ENCODE assay signal across 22 cellular contexts in the genomic region with DNA sequence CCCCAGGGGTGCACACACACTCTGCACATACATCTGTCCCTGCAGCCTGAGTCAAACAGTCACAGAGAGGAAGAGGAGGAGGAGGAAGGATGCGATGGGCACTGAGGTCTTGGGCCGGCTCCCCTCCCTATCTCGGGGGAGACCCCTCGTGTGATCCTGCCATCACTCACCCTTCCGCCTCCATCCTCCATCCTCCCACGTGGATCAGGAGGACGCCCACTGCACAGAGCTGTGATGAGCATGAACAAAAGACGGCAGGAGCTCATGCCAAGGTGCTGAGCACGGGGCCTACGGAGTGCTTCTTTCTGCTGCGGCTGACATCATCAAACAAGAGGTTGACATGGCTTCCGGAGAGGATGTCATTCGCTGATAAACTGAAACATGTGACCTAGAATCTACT.
DNase-seq lines count a peak whose midpoint lies in the region; ATAC-seq and TF ChIP-seq lines count a peak whose summit lies in the region.
"Had no signal": no experiment of that assay in that cellular context is flagged by ENCODE, and none has a peak within 500 bp of the region (broad histone marks: within the 10 kb centered on the region; RNA-seq: fewer than 3 reads in every experiment).

No MANE protein-coding gene starts in this region.

- no peak overlapping the region for H2BK12ac ChIP-seq in neuronal stem cell (ENCODE audit: low read length)

- H3K4me1 ChIP-seq in neuronal stem cell (ENCODE audit: control insufficient read depth in 2 of 2, insufficient read depth in 1 of 2, low read depth in 1 of 2, low read length in 2 of 2), result peaks cover 25 to 35% of the 10 kb centered on the region in 2 donors
- peaks cover 24 to 55% (median 40%) of the 10 kb centered on the region in 4 donors for H3K4me1 ChIP-seq in transverse colon

- no peak overlapping the region for H3K23ac ChIP-seq in neuronal stem cell (ENCODE audit: low read depth, low read length, poor library complexity)

- H3K4me2 ChIP-seq in neuronal stem cell (ENCODE audit: insufficient read depth, low read length, poor library complexity, severe bottlenecking), result no peak overlapping the region
- H3K4me2 ChIP-seq: SK-N-SH had no signal

- in situ Hi-C loops in transverse colon (cut with MboI; ENCODE audit: low pct_ligation_motif_present in 1 of 4, low pct_unique_long_range_greater_than_20kb in 1 of 4, low sequenced_read_pairs in 3 of 4), result no loop called here

- no peaks in the 10 kb centered on the region for H3K27me3 ChIP-seq in dorsolateral prefrontal cortex
- H3K27me3 ChIP-seq in neuronal stem cell (ENCODE audit: control insufficient read depth in 3 of 3, insufficient read depth in 3 of 3, low read depth in 1 of 3, low read length in 3 of 3), result no peaks in the 10 kb centered on the region
- H3K27me3 ChIP-seq in transverse colon, result no peaks in the 10 kb centered on the region
- H3K27me3 ChIP-seq: cardiac muscle cell had no signal

- H3K27ac ChIP-seq in dorsolateral prefrontal cortex, result peak overlapping the region in 58 of 59 donors; percentile 41 to 100 (median 95)
- H3K27ac ChIP-seq in neuronal stem cell (replicated peaks; ENCODE audit: low read length), result no peak overlapping the region
- H3K27ac ChIP-seq in transverse colon, result peak overlapping the region in 3 of 4 donors; percentile 37 to 44 (median 41)
- H3K27ac ChIP-seq: 22Rv1, cardiac muscle cell had no signal

- WGBS in neuronal stem cell (ENCODE audit: extremely low coverage in 2 of 2, insufficient read length in 2 of 2, insufficient replicate concordance in 1 of 2), 2 donors, result no CpG with 5 or more reads among the region's 13 CpGs
- 81 to 82% methylated on average over 8 to 13 of the region's 13 CpGs for WGBS in transverse colon (ENCODE audit: low coverage in 1 of 2), 2 donors

- intact Hi-C loops in dorsolateral prefrontal cortex (cut with DNase I) (no loop called here), transverse colon (cut with DNase I; ENCODE audit: low total_unique reads) (no loop called here)

- H2BK120ac ChIP-seq in neuronal stem cell (ENCODE audit: low read depth, low read length), result no peak overlapping the region

- DNase-seq in NCI-H510A treated with DMSO at 0.1 percent for 48 hours (lab: John Stamatoyannopoulos, UW) (peak; percentile 28), NCI-H510A (lab: John Stamatoyannopoulos, UW) (no peak), dorsolateral prefrontal cortex (peak in 3 of 10 donors; percentile 33 to 50 (median 40)), neuronal stem cell (ENCODE audit: low spot score) (no peak), transverse colon (no peak), NCI-H69 (lab: John Stamatoyannopoulos, UW) (no peak)
- DNase-seq in activated naive CD4-positive, alpha-beta T cell treated with anti-CD3 and anti-CD28 coated beads, Interleukin-2, amount 50 U/mL, for 16 hours, result no peak
- DNase-seq: activated naive CD4-positive, alpha-beta T cell treated with anti-CD3 and anti-CD28 coated beads, Interleukin-2, amount 10 ng/mL, durations not matched to agents 7 days and 5 days; CD8-positive, alpha-beta memory T cell; DMS53; GF-D8; mammary epithelial cell; MV-4-11; NCI-H1694 treated with DMSO at 0.1 percent for 48 hours; SK-N-SH; stimulated activated CD4-positive, alpha-beta T cell treated with anti-CD3 and anti-CD28 coated beads, Interleukin-12 subunit alpha, Interleukin-12 subunit beta, amount 100 ng/mL, for 4 hours; stimulated activated CD4-positive, alpha-beta T cell treated with anti-CD3 and anti-CD28 coated beads, Interleukin-4, amount 100 ng/mL, for 4 hours; trophoblast cell had no signal

- ATAC-seq in SK-N-SH treated with all-trans-retinoic acid at 6 μM for 48 hours, result no peak
- ATAC-seq: WTC11 had no signal

- TF ChIP-seq POLR2A in transverse colon (IDR thresholded peaks at IDR 0.05), result no peak

- H4K8ac ChIP-seq in neuronal stem cell (ENCODE audit: low read depth, low read length), result no peak overlapping the region

- H3K36me3 ChIP-seq in neuronal stem cell (replicated peaks in 1 of 2; ENCODE audit: control insufficient read depth in 2 of 2, insufficient read depth in 2 of 2, low read length in 2 of 2) (peaks cover 6 to 10% of the 10 kb centered on the region in 2 donors), transverse colon (no peaks in the 10 kb centered on the region)
- H3K36me3 ChIP-seq: cardiac muscle cell had no signal

- no peak overlapping the region for H3K14ac ChIP-seq in neuronal stem cell (ENCODE audit: low read length)

- H3K9ac ChIP-seq in neuronal stem cell (ENCODE audit: low read depth, low read length, poor library complexity), result peak overlapping the region; percentile 6
- H3K9ac ChIP-seq: SK-N-SH had no signal

- no peak overlapping the region for H3K4me3 ChIP-seq in dorsolateral prefrontal cortex
- no peak overlapping the region for H3K4me3 ChIP-seq in neuronal stem cell (ENCODE audit: low read length in 2 of 2)
- no peak overlapping the region for H3K4me3 ChIP-seq in transverse colon
- H3K4me3 ChIP-seq: cardiac muscle cell had no signal

- no peak overlapping the region for H2AK5ac ChIP-seq in neuronal stem cell (ENCODE audit: low read depth, low read length)

- H2BK15ac ChIP-seq in neuronal stem cell (ENCODE audit: low read length), result no peak overlapping the region

- H4K91ac ChIP-seq in neuronal stem cell (ENCODE audit: low read depth, low read length, poor library complexity), result no peak overlapping the region

- no peak overlapping the region for H2BK5ac ChIP-seq in neuronal stem cell (ENCODE audit: low read length)

- peaks cover 27% of the 10 kb centered on the region for H3K79me1 ChIP-seq in neuronal stem cell (ENCODE audit: low read depth, low read length)

- no peaks in the 10 kb centered on the region for H3K9me3 ChIP-seq in neuronal stem cell (replicated peaks in 1 of 2; ENCODE audit: control insufficient read depth in 2 of 2, insufficient read depth in 1 of 2, low read depth in 1 of 2, low read length in 2 of 2)
- no peaks in the 10 kb centered on the region for H3K9me3 ChIP-seq in transverse colon
- H3K9me3 ChIP-seq: SK-N-SH had no signal

- no peak overlapping the region for H2AFZ ChIP-seq in neuronal stem cell (ENCODE audit: low read length)

- H3K18ac ChIP-seq in neuronal stem cell (ENCODE audit: low read length), result peak overlapping the region; percentile 12

- TF ChIP-seq CTCF in dorsolateral prefrontal cortex (IDR thresholded peaks at IDR 0.05 in 54 of 56, conservative IDR thresholded peaks at IDR 0.05 in 2 of 56; ENCODE audit: low read depth in 1 of 56, partially characterized antibody in 56 of 56), result no peak
- no peak for TF ChIP-seq CTCF in transverse colon (IDR thresholded peaks at IDR 0.05)

- no peak overlapping the region for H3K4ac ChIP-seq in neuronal stem cell (ENCODE audit: low read length)

- no peak for TF ChIP-seq EP300 in transverse colon (IDR thresholded peaks at IDR 0.05; ENCODE audit: low read depth)

TF ChIP-seq in SK-N-SH treated with all-trans-retinoic acid at 6 μM for 48 hours, 23 proteins besides CTCF, POLR2A, EP300 and RAD21 (continues in another document):
- TF ChIP-seq, protein P1, sequence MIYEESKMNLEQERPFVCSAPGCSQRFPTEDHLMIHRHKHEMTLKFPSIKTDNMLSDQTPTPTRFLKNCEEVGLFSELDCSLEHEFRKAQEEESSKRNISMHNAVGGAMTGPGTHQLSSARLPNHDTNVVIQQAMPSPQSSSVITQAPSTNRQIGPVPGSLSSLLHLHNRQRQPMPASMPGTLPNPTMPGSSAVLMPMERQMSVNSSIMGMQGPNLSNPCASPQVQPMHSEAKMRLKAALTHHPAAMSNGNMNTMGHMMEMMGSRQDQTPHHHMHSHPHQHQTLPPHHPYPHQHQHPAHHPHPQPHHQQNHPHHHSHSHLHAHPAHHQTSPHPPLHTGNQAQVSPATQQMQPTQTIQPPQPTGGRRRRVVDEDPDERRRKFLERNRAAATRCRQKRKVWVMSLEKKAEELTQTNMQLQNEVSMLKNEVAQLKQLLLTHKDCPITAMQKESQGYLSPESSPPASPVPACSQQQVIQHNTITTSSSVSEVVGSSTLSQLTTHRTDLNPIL (CRISPR knock-in tag; IDR thresholded peaks at IDR 0.05; ENCODE audit: low read depth), result no peak
- no peak for TF ChIP-seq OSR1 (CRISPR knock-in tag; IDR thresholded peaks at IDR 0.05)
- TF ChIP-seq ZC3H10 (CRISPR knock-in tag; IDR thresholded peaks at IDR 0.05), result no peak
- TF ChIP-seq, protein P2, sequence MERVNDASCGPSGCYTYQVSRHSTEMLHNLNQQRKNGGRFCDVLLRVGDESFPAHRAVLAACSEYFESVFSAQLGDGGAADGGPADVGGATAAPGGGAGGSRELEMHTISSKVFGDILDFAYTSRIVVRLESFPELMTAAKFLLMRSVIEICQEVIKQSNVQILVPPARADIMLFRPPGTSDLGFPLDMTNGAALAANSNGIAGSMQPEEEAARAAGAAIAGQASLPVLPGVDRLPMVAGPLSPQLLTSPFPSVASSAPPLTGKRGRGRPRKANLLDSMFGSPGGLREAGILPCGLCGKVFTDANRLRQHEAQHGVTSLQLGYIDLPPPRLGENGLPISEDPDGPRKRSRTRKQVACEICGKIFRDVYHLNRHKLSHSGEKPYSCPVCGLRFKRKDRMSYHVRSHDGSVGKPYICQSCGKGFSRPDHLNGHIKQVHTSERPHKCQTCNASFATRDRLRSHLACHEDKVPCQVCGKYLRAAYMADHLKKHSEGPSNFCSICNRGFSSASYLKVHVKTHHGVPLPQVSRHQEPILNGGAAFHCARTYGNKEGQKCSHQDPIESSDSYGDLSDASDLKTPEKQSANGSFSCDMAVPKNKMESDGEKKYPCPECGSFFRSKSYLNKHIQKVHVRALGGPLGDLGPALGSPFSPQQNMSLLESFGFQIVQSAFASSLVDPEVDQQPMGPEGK (CRISPR knock-in tag; IDR thresholded peaks at IDR 0.05; ENCODE audit: borderline replicate concordance), result no peak
